ENCODE assay signal across 1 cellular context in genomic region chr9:109122726-109123621, GRCh38.
TF ChIP-seq lines count a peak whose summit lies in the region.

No MANE protein-coding gene starts in this region.

TF ChIP-seq in HepG2, 621 proteins besides CTCF, POLR2A, EP300 and RAD21 (continued from another document and continues in another):
- TF ChIP-seq, protein P1, sequence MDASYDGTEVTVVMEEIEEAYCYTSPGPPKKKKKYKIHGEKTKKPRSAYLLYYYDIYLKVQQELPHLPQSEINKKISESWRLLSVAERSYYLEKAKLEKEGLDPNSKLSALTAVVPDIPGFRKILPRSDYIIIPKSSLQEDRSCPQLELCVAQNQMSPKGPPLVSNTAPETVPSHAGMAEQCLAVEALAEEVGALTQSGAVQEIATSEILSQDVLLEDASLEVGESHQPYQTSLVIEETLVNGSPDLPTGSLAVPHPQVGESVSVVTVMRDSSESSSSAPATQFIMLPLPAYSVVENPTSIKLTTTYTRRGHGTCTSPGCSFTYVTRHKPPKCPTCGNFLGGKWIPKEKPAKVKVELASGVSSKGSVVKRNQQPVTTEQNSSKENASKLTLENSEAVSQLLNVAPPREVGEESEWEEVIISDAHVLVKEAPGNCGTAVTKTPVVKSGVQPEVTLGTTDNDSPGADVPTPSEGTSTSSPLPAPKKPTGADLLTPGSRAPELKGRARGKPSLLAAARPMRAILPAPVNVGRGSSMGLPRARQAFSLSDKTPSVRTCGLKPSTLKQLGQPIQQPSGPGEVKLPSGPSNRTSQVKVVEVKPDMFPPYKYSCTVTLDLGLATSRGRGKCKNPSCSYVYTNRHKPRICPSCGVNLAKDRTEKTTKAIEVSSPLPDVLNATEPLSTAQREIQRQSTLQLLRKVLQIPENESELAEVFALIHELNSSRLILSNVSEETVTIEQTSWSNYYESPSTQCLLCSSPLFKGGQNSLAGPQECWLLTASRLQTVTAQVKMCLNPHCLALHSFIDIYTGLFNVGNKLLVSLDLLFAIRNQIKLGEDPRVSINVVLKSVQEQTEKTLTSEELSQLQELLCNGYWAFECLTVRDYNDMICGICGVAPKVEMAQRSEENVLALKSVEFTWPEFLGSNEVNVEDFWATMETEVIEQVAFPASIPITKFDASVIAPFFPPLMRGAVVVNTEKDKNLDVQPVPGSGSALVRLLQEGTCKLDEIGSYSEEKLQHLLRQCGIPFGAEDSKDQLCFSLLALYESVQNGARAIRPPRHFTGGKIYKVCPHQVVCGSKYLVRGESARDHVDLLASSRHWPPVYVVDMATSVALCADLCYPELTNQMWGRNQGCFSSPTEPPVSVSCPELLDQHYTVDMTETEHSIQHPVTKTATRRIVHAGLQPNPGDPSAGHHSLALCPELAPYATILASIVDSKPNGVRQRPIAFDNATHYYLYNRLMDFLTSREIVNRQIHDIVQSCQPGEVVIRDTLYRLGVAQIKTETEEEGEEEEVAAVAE (CRISPR knock-in tag; IDR thresholded peaks at IDR 0.05; ENCODE audit: borderline replicate concordance): no peak
- TF ChIP-seq NCOA1 (CRISPR knock-in tag; IDR thresholded peaks at IDR 0.05): no peak
- TF ChIP-seq BRCA1 (CRISPR knock-in tag; IDR thresholded peaks at IDR 0.05): no peak
- peak; percentile 74; the same call in 1 of the 2 replicates for TF ChIP-seq ZMYM2 (CRISPR knock-in tag; IDR thresholded peaks at IDR 0.05)
- no peak for TF ChIP-seq HMG20B (CRISPR knock-in tag; conservative IDR thresholded peaks at IDR 0.05)
- no peak for TF ChIP-seq TBX2 (CRISPR knock-in tag; IDR thresholded peaks at IDR 0.05; ENCODE audit: borderline replicate concordance)
- TF ChIP-seq, protein P2, sequence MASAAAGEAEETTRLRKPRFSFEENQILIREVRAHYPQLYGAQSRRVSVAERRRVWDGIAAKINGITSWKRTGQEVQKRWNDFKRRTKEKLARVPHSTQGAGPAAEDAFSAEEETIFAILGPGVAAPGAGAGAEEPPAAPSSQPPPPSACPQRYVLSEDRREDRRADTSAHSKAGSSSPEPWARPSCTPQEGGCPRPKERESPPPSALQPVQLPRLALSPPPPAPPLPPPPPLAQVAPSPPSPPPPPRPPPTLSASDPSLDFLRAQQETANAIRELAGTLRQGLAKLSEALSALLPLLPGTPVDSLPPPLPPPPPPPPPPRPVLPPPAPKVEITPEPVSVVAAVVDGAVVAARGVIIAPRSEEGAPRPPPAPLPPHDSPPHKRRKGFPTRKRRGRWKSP (CRISPR knock-in tag; IDR thresholded peaks at IDR 0.05): 0 out of 2 replicates have a peak, but pooled peaks have one; percentile 21
- TF ChIP-seq ELF1 (CRISPR knock-in tag; IDR thresholded peaks at IDR 0.05): no peak
- TF ChIP-seq ZNF367 (CRISPR knock-in tag; IDR thresholded peaks at IDR 0.05; ENCODE audit: borderline replicate concordance): no peak
- no peak; the same call in 2 of the 3 replicates for TF ChIP-seq MXI1 (IDR thresholded peaks at IDR 0.05; ENCODE audit: borderline replicate concordance, low read depth, low read length)
- no peak for TF ChIP-seq PCBP1 (IDR thresholded peaks at IDR 0.05; ENCODE audit: borderline replicate concordance, low read depth, low read length)
- TF ChIP-seq, protein P3, sequence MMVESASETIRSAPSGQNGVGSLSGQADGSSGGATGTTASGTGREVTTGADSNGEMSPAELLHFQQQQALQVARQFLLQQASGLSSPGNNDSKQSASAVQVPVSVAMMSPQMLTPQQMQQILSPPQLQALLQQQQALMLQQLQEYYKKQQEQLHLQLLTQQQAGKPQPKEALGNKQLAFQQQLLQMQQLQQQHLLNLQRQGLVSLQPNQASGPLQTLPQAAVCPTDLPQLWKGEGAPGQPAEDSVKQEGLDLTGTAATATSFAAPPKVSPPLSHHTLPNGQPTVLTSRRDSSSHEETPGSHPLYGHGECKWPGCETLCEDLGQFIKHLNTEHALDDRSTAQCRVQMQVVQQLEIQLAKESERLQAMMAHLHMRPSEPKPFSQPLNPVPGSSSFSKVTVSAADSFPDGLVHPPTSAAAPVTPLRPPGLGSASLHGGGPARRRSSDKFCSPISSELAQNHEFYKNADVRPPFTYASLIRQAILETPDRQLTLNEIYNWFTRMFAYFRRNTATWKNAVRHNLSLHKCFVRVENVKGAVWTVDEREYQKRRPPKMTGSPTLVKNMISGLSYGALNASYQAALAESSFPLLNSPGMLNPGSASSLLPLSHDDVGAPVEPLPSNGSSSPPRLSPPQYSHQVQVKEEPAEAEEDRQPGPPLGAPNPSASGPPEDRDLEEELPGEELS (CRISPR knock-in tag; IDR thresholded peaks at IDR 0.05): 0 out of 2 replicates have a peak, but pooled peaks have one; percentile 31
- TF ChIP-seq ZZZ3 (CRISPR knock-in tag; IDR thresholded peaks at IDR 0.05; ENCODE audit: borderline replicate concordance): no peak
- TF ChIP-seq, protein P4, sequence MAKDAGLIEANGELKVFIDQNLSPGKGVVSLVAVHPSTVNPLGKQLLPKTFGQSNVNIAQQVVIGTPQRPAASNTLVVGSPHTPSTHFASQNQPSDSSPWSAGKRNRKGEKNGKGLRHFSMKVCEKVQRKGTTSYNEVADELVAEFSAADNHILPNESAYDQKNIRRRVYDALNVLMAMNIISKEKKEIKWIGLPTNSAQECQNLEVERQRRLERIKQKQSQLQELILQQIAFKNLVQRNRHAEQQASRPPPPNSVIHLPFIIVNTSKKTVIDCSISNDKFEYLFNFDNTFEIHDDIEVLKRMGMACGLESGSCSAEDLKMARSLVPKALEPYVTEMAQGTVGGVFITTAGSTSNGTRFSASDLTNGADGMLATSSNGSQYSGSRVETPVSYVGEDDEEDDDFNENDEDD (CRISPR knock-in tag; IDR thresholded peaks at IDR 0.05; ENCODE audit: borderline replicate concordance): no peak
- TF ChIP-seq HOXD1 (CRISPR knock-in tag; IDR thresholded peaks at IDR 0.05): no peak
- TF ChIP-seq MED8 (CRISPR knock-in tag; IDR thresholded peaks at IDR 0.05; ENCODE audit: insufficient replicate concordance): no peak
- no peak for TF ChIP-seq ZNF441 (CRISPR knock-in tag; IDR thresholded peaks at IDR 0.05; ENCODE audit: borderline replicate concordance)
- TF ChIP-seq ZFP36L1 (CRISPR knock-in tag; IDR thresholded peaks at IDR 0.05): no peak
- no peak for TF ChIP-seq ZSCAN20 (CRISPR knock-in tag; IDR thresholded peaks at IDR 0.05; ENCODE audit: borderline replicate concordance)
- TF ChIP-seq NFIB (CRISPR knock-in tag; IDR thresholded peaks at IDR 0.05; ENCODE audit: borderline replicate concordance): no peak
- no peak for TF ChIP-seq BHLHE40 (IDR thresholded peaks at IDR 0.05; ENCODE audit: low read length)
- no peak for TF ChIP-seq ZNF331 (CRISPR knock-in tag; IDR thresholded peaks at IDR 0.05)
- no peak for TF ChIP-seq ZBTB42 (CRISPR knock-in tag; IDR thresholded peaks at IDR 0.05)
- TF ChIP-seq ARHGAP35 (CRISPR knock-in tag; IDR thresholded peaks at IDR 0.05; ENCODE audit: borderline replicate concordance): no peak
- peak; percentile 92 for TF ChIP-seq MEIS2 (CRISPR knock-in tag; IDR thresholded peaks at IDR 0.05)
- TF ChIP-seq ZNF513 (CRISPR knock-in tag; conservative IDR thresholded peaks at IDR 0.05): no peak
- no peak for TF ChIP-seq ZNF317 (CRISPR knock-in tag; IDR thresholded peaks at IDR 0.05)
- TF ChIP-seq, protein P5, sequence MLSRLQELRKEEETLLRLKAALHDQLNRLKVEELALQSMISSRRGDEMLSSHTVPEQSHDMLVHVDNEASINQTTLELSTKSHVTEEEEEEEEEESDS (CRISPR knock-in tag; IDR thresholded peaks at IDR 0.05; ENCODE audit: borderline replicate concordance): no peak
- TF ChIP-seq MTA3 (CRISPR knock-in tag; IDR thresholded peaks at IDR 0.05): no peak
- no peak for TF ChIP-seq ZFP62 (CRISPR knock-in tag; IDR thresholded peaks at IDR 0.05)
- no peak for TF ChIP-seq ZBTB3 (CRISPR knock-in tag; IDR thresholded peaks at IDR 0.05; ENCODE audit: borderline replicate concordance, low read depth)
- TF ChIP-seq, protein P6, sequence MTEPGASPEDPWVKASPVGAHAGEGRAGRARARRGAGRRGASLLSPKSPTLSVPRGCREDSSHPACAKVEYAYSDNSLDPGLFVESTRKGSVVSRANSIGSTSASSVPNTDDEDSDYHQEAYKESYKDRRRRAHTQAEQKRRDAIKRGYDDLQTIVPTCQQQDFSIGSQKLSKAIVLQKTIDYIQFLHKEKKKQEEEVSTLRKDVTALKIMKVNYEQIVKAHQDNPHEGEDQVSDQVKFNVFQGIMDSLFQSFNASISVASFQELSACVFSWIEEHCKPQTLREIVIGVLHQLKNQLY (CRISPR knock-in tag; IDR thresholded peaks at IDR 0.05): no peak
- TF ChIP-seq XRCC5 (optimal IDR thresholded peaks at IDR 0.05; ENCODE audit: low read length): no peak
- TF ChIP-seq SIX1 (CRISPR knock-in tag; IDR thresholded peaks at IDR 0.05; ENCODE audit: borderline replicate concordance): no peak
- peak; percentile 62 for TF ChIP-seq ZMYM4 (CRISPR knock-in tag; IDR thresholded peaks at IDR 0.05)
- TF ChIP-seq ELF4 (CRISPR knock-in tag; IDR thresholded peaks at IDR 0.05; ENCODE audit: borderline replicate concordance): no peak
- TF ChIP-seq ERF (CRISPR knock-in tag; IDR thresholded peaks at IDR 0.05): no peak
- TF ChIP-seq, protein P7, sequence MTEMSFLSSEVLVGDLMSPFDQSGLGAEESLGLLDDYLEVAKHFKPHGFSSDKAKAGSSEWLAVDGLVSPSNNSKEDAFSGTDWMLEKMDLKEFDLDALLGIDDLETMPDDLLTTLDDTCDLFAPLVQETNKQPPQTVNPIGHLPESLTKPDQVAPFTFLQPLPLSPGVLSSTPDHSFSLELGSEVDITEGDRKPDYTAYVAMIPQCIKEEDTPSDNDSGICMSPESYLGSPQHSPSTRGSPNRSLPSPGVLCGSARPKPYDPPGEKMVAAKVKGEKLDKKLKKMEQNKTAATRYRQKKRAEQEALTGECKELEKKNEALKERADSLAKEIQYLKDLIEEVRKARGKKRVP (CRISPR knock-in tag; IDR thresholded peaks at IDR 0.05): no peak
- TF ChIP-seq TARDBP (CRISPR knock-in tag; IDR thresholded peaks at IDR 0.05): peak; percentile 17; the same call in 1 of the 2 replicates
- no peak for TF ChIP-seq RBM39 (IDR thresholded peaks at IDR 0.05; ENCODE audit: low read depth, low read length, poor library complexity, severe bottlenecking)
- 0 out of 2 replicates have a peak, but pooled peaks have one; percentile 21 for TF ChIP-seq ZNF770 (CRISPR knock-in tag; IDR thresholded peaks at IDR 0.05)
- TF ChIP-seq ARID3A (IDR thresholded peaks at IDR 0.05; ENCODE audit: low read depth, low read length): no peak
- TF ChIP-seq CCAR2 (optimal IDR thresholded peaks at IDR 0.05; ENCODE audit: low read depth, low read length): no peak
- 0 out of 2 replicates have a peak, but pooled peaks have one; percentile 26 for TF ChIP-seq NCOR1 (IDR thresholded peaks at IDR 0.05; ENCODE audit: borderline replicate concordance, low read length)
- 0 out of 2 replicates have a peak, but pooled peaks have one; percentile 18 for TF ChIP-seq RCOR2 (CRISPR knock-in tag; IDR thresholded peaks at IDR 0.05)
- 0 out of 2 replicates have a peak, but pooled peaks have one; percentile 44 for TF ChIP-seq HDAC2 (CRISPR knock-in tag; IDR thresholded peaks at IDR 0.05)
- no peak for TF ChIP-seq FOSL2 (CRISPR knock-in tag; IDR thresholded peaks at IDR 0.05)
